Comparison of ENCODE assay signal across 18 cellular contexts in genomic region chr1:245690946-245691456, GRCh38.
DNase-seq lines count a peak whose midpoint lies in the region; ATAC-seq, FAIRE-seq and TF ChIP-seq lines count a peak whose summit lies in the region.
"Had no signal": no experiment of that assay in that cellular context is flagged by ENCODE, and none has a peak within 500 bp of the region (broad histone marks: within the 10 kb centered on the region; RNA-seq: fewer than 3 reads in every experiment).

No MANE protein-coding gene starts in this region.

- H3K27ac ChIP-seq in HEK293 (ENCODE audit: extremely low read depth, low read depth, low read length) = no peak overlapping the region
- no peak overlapping the region for H3K27ac ChIP-seq in endothelial cell of umbilical vein (ENCODE audit: insufficient read depth, low read depth, low read length)
- no peak overlapping the region for H3K27ac ChIP-seq in mesendoderm (ENCODE audit: low read depth, low read length)
- H3K27ac ChIP-seq: BLaER1 had no signal

- no peak overlapping the region for H3K23ac ChIP-seq in mesendoderm (ENCODE audit: low read length)

- intact Hi-C loops in endothelial cell of umbilical vein (cut with micrococcal nuclease) = no loop called here

- POLR2A ChIA-PET in HEK293 (lab: Yijun Ruan, JAX) (no interaction called here), endothelial cell of umbilical vein (lab: Charles Lee) (no interaction called here)

- H2BK15ac ChIP-seq in mesendoderm (replicated peaks; ENCODE audit: low read depth) = no peak overlapping the region

- H3K36me3 Mint-ChIP-seq in stimulated activated naive B cell treated with anti-CD40 and anti-IgM and Interleukin-4, amounts not matched to agents 10 μg/mL and 1 μg/mL and 100 μg/mL, for 72 hours = peaks cover 7 to 28% of the 10 kb centered on the region in 2 donors
- peaks cover 3% of the 10 kb centered on the region for H3K36me3 Mint-ChIP-seq in T-helper 17 cell (ENCODE audit: low read depth)

- no peak overlapping the region for H3K56ac ChIP-seq in mesendoderm (ENCODE audit: low read length)

- TF ChIP-seq CTCF in HEK293 (tag by site-specific recombination; IDR thresholded peaks at IDR 0.05) = no peak
- TF ChIP-seq CTCF in endothelial cell of umbilical vein (IDR thresholded peaks at IDR 0.05; ENCODE audit: extremely low read depth in 1 of 2, insufficient read depth in 1 of 2, low read depth in 1 of 2, low read length in 2 of 2) = no peak

- H3K4me2 ChIP-seq in endothelial cell of umbilical vein (ENCODE audit: insufficient read depth, low read length) = no peak overlapping the region
- no peak overlapping the region for H3K4me2 ChIP-seq in mesendoderm (ENCODE audit: low read length)
- H3K4me2 ChIP-seq: BLaER1, GM23338 had no signal

- H3K9me3 Mint-ChIP-seq in stimulated activated naive B cell treated with anti-CD40 and anti-IgM and Interleukin-4, amounts not matched to agents 10 μg/mL and 1 μg/mL and 100 μg/mL, for 72 hours = no peaks in the 10 kb centered on the region
- H3K9me3 Mint-ChIP-seq: CD4-positive, alpha-beta T cell; GM23338 had no signal

- H3K27ac Mint-ChIP-seq in stimulated activated naive B cell treated with anti-CD40 and anti-IgM and Interleukin-4, amounts not matched to agents 10 μg/mL and 1 μg/mL and 100 μg/mL, for 72 hours = peak overlapping the region; percentile 59
- H3K27ac Mint-ChIP-seq in T-helper 17 cell = no peak overlapping the region
- H3K27ac Mint-ChIP-seq: CD4-positive, alpha-beta T cell; GM23338 had no signal

- no peak for TF ChIP-seq POLR2A in endothelial cell of umbilical vein (IDR thresholded peaks at IDR 0.05; ENCODE audit: low read depth, low read length)

- no peaks in the 10 kb centered on the region for H3K9me1 ChIP-seq in endothelial cell of umbilical vein (replicated peaks; ENCODE audit: control insufficient read depth, extremely low read depth, insufficient read depth, low read length)

- H3K4ac ChIP-seq in mesendoderm (ENCODE audit: low read depth, low read length) = no peak overlapping the region

- no peak overlapping the region for H2BK120ac ChIP-seq in mesendoderm (ENCODE audit: low read depth, low read length)

- no peaks in the 10 kb centered on the region for H4K20me1 ChIP-seq in endothelial cell of umbilical vein (replicated peaks; ENCODE audit: control insufficient read depth, extremely low read depth, insufficient read depth, low read length)
- H4K20me1 ChIP-seq: BLaER1 had no signal

- dilution Hi-C loops in endothelial cell of umbilical vein (cut with MboI; ENCODE audit: extremely low pct_ligation_motif_present, low sequenced_read_pairs) = no loop called here

- CTCF ChIA-PET in HEK293 (lab: Yijun Ruan, JAX) = no interaction called here
- CTCF ChIA-PET in endothelial cell of umbilical vein (lab: Charles Lee) = no interaction called here

- DNase-seq in NCI-H2029 treated with DMSO at 0.1 percent for 48 hours (lab: John Stamatoyannopoulos, UW) = peak; percentile 79
- DNase-seq in endothelial cell of umbilical vein (ENCODE audit: low read depth, low spot score) = peak; percentile 38
- DNase-seq in stimulated activated naive B cell treated with anti-CD40 and anti-IgM and Interleukin-4, amounts not matched to agents 10 μg/mL and 1 μg/mL and 100 μg/mL, for 72 hours = no peak
- no peak for DNase-seq in stimulated activated CD4-positive, alpha-beta T cell treated with anti-CD3 and anti-CD28 coated beads, Interleukin-15, amount 100 ng/mL, for 24 hours
- no peak for DNase-seq in T-helper 17 cell
- no peak for DNase-seq in mesendoderm
- DNase-seq: CD4-positive, alpha-beta T cell; COR-L47; HCEC 1CT; NCI-H1694 treated with DMSO at 0.1 percent for 48 hours; NCI-H226; NCI-H524 treated with DMSO at 0.1 percent for 48 hours had no signal

- H3K9me3 ChIP-seq in HEK293 (ENCODE audit: control insufficient read depth, insufficient read depth, low read depth, low read length) (no peaks in the 10 kb centered on the region), endothelial cell of umbilical vein (replicated peaks; ENCODE audit: control insufficient read depth, insufficient read depth, low read length) (no peaks in the 10 kb centered on the region), T-helper 17 cell (ENCODE audit: control insufficient read depth, low read length, poor library complexity, severe bottlenecking) (no peaks in the 10 kb centered on the region)

- FAIRE-seq in endothelial cell of umbilical vein (lab: Jason Lieb, UNC) = no peak
- FAIRE-seq: G401.6, GM18507, RCC 7860 had no signal

- H3K27me3 Mint-ChIP-seq in stimulated activated naive B cell treated with anti-CD40 and anti-IgM and Interleukin-4, amounts not matched to agents 10 μg/mL and 1 μg/mL and 100 μg/mL, for 72 hours = peaks cover 24% of the 10 kb centered on the region in 2 donors
- no peaks in the 10 kb centered on the region for H3K27me3 Mint-ChIP-seq in T-helper 17 cell
- H3K27me3 Mint-ChIP-seq: CD4-positive, alpha-beta T cell had no signal

- no peaks in the 10 kb centered on the region for H3K79me1 ChIP-seq in mesendoderm (ENCODE audit: low read length)

- H3K36me3 ChIP-seq in HEK293 (ENCODE audit: control insufficient read depth in 2 of 2, insufficient read depth in 1 of 2, low read length in 2 of 2) (no peaks in the 10 kb centered on the region), endothelial cell of umbilical vein (ENCODE audit: control insufficient read depth in 2 of 2, extremely low read depth in 1 of 2, insufficient read depth in 2 of 2, low read length in 2 of 2) (no peaks in the 10 kb centered on the region), mesendoderm (ENCODE audit: control insufficient read depth, insufficient read depth, low read length) (no peaks in the 10 kb centered on the region)
- H3K36me3 ChIP-seq: BLaER1 had no signal

- H3K4me3 Mint-ChIP-seq in stimulated activated naive B cell treated with anti-CD40 and anti-IgM and Interleukin-4, amounts not matched to agents 10 μg/mL and 1 μg/mL and 100 μg/mL, for 72 hours = no peak overlapping the region
- no peak overlapping the region for H3K4me3 Mint-ChIP-seq in T-helper 17 cell
- H3K4me3 Mint-ChIP-seq: CD4-positive, alpha-beta T cell; GM23338 had no signal

- BruUV-seq in endothelial cell of umbilical vein (replicated peaks; lab: Mats Ljungman, UMichigan) = no TSS peak

- H2AFZ ChIP-seq in endothelial cell of umbilical vein (ENCODE audit: low read depth, low read length) = no peak overlapping the region
- H2AFZ ChIP-seq: GM23338 had no signal

- no peak overlapping the region for H4K8ac ChIP-seq in mesendoderm (ENCODE audit: low read depth, low read length)

- no peaks in the 10 kb centered on the region for H3K27me3 ChIP-seq in endothelial cell of umbilical vein (ENCODE audit: control insufficient read depth in 2 of 2, insufficient read depth in 2 of 2, low read length in 2 of 2)
- no peaks in the 10 kb centered on the region for H3K27me3 ChIP-seq in mesendoderm (ENCODE audit: insufficient read depth, low read length, poor library complexity)
- H3K27me3 ChIP-seq: BLaER1 had no signal

- no peak overlapping the region for H2BK5ac ChIP-seq in mesendoderm (ENCODE audit: low read length)

- WGBS in mesendoderm (ENCODE audit: extremely low coverage, insufficient coverage, low lambda C conversion rate) = no CpG with 5 or more reads among the region's 13 CpGs

- H3K18ac ChIP-seq in mesendoderm (ENCODE audit: low read length) = no peak overlapping the region

- H3K79me2 ChIP-seq in endothelial cell of umbilical vein (ENCODE audit: control insufficient read depth, insufficient read depth, low read length) (no peaks in the 10 kb centered on the region), mesendoderm (ENCODE audit: control insufficient read depth, insufficient read depth, low read length) (no peaks in the 10 kb centered on the region)

- H2AK5ac ChIP-seq in mesendoderm (ENCODE audit: low read length) = no peak overlapping the region

- ATAC-seq in stimulated activated naive B cell treated with anti-CD40 and anti-IgM and Interleukin-4, amounts not matched to agents 10 μg/mL and 1 μg/mL and 100 μg/mL, for 72 hours (replicated peaks) = no peak
- no peak for ATAC-seq in T-helper 17 cell
- ATAC-seq: GM23338 had no signal

- H3K9ac ChIP-seq in endothelial cell of umbilical vein (replicated peaks; ENCODE audit: extremely low read depth, insufficient read depth, low read length) (no peak overlapping the region), mesendoderm (ENCODE audit: low read length) (no peak overlapping the region)
- H3K9ac ChIP-seq: BLaER1 had no signal

- H3K4me3 ChIP-seq in HEK293 (ENCODE audit: low read depth, low read length) (no peak overlapping the region), endothelial cell of umbilical vein (replicated peaks in 1 of 3; ENCODE audit: insufficient read depth in 1 of 3, low read depth in 1 of 3, low read length in 3 of 3) (no peak overlapping the region), mesendoderm (ENCODE audit: low read length) (no peak overlapping the region)
- H3K4me3 ChIP-seq: BLaER1, GM23338 had no signal

- no peak overlapping the region for H4K5ac ChIP-seq in mesendoderm (ENCODE audit: low read length)

- H3K4me1 ChIP-seq in HEK293 (ENCODE audit: control insufficient read depth, insufficient read depth, low read length) (no peaks in the 10 kb centered on the region), endothelial cell of umbilical vein (ENCODE audit: control insufficient read depth, extremely low read depth, insufficient read depth, low read length) (no peaks in the 10 kb centered on the region), mesendoderm (ENCODE audit: control insufficient read depth, low read depth, low read length) (no peaks in the 10 kb centered on the region)
- H3K4me1 ChIP-seq: BLaER1 had no signal

- H3K4me1 Mint-ChIP-seq in stimulated activated naive B cell treated with anti-CD40 and anti-IgM and Interleukin-4, amounts not matched to agents 10 μg/mL and 1 μg/mL and 100 μg/mL, for 72 hours = peaks cover 4 to 7% of the 10 kb centered on the region in 2 donors
- H3K4me1 Mint-ChIP-seq in T-helper 17 cell = no peaks in the 10 kb centered on the region

TF ChIP-seq in endothelial cell of umbilical vein, 7 proteins besides CTCF, POLR2A, EP300 and RAD21:
- no peak for TF ChIP-seq GATA2 (IDR thresholded peaks at IDR 0.05; ENCODE audit: insufficient read depth, insufficient read length, low read depth, low read length)
- no peak for TF ChIP-seq POLR2AphosphoS5 (IDR thresholded peaks at IDR 0.05; ENCODE audit: insufficient read depth, low read depth, low read length)
- TF ChIP-seq MYC (IDR thresholded peaks at IDR 0.05; ENCODE audit: low read depth, low read length) = no peak
- no peak for TF ChIP-seq FOS (IDR thresholded peaks at IDR 0.05; ENCODE audit: borderline replicate concordance, insufficient read depth, low read length)
- TF ChIP-seq EZH2 (IDR thresholded peaks at IDR 0.05; ENCODE audit: borderline replicate concordance, low read depth, low read length, severe bottlenecking) = no peak
- no peak for TF ChIP-seq JUN (IDR thresholded peaks at IDR 0.05; ENCODE audit: borderline replicate concordance, insufficient read depth, insufficient read length, low read depth)
- TF ChIP-seq MAX (IDR thresholded peaks at IDR 0.05; ENCODE audit: insufficient read depth, insufficient read length) = no peak

Comparison
In these comparisons a context has a peak if more than half of its experiments do, and no peak if none do; other contexts are left out.
1. DNase-seq: peak in NCI-H2029 treated with DMSO at 0.1 percent for 48 hours (single experiment) and endothelial cell of umbilical vein (single experiment); none in stimulated activated naive B cell treated with anti-CD40 and anti-IgM and Interleukin-4, amounts not matched to agents 10 μg/mL and 1 μg/mL and 100 μg/mL, for 72 hours (single experiment), stimulated activated CD4-positive, alpha-beta T cell treated with anti-CD3 and anti-CD28 coated beads, Interleukin-15, amount 100 ng/mL, for 24 hours (single experiment), T-helper 17 cell (0 of 3) and mesendoderm (single experiment).